8 cellular contexts compared by ENCODE assay signal in the genomic region with DNA sequence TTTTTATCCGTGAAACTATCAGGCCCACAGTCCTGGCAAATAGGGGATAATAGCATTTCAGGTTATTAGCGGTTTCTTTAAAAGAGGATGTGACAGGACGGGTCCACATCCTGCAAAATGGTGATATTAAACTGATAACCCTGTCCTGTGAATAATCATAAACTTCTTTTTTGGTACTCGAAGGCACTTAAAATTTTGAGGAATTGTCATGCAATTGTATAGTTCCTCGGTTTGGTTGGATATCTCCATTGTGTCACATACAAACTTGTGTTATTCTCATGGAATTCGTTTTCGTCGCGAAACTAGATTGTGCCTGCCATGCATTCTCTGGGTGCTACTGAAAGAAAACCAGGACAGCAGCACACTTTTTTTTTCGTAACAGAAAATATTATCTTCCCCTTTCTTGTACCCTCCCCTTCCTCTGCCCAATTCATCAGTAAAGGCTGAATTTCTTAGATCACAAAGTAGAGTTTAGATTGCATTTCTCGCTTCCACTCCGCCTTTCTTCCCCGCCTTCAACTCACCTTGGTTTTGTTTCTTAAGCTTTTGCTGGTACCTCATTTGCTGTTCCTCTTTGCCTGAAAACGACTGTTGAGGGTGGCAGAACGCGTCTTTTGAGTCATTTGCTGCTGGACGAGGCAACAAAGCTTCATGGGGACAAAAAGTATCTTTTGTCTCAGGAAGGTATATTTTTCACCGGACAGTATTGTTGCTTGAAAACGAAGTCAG.
DNase-seq lines count a peak whose midpoint lies in the region; ATAC-seq and TF ChIP-seq lines count a peak whose summit lies in the region.

No MANE protein-coding gene starts in this region.

- H3K27ac ChIP-seq in tibial artery: peak overlapping the region; percentile 82 to 83

- intact Hi-C loops in tibial artery (cut with DNase I; ENCODE audit: low total_unique reads): loop anchor here (5.0 to 10.0 kb wide), 2 partner anchors 60 to 237 kb away; no protein-coding TSS in a partner anchor

- peaks cover 6% of the 10 kb centered on the region for H3K36me3 Mint-ChIP-seq in activated naive CD8-positive, alpha-beta T cell treated with anti-CD3 and anti-CD28 coated beads, Interleukin-2, amount 50 U/mL, for 24 hours (ENCODE audit: low read depth)

- H3K27ac Mint-ChIP-seq in activated naive CD8-positive, alpha-beta T cell treated with anti-CD3 and anti-CD28 coated beads, Interleukin-2, amount 50 U/mL, for 24 hours: peak overlapping the region; percentile 80

- peak; percentile 48 for DNase-seq in DMS53 (lab: John Stamatoyannopoulos, UW)
- DNase-seq in DMS53 treated with DMSO at 0.1 percent for 48 hours (lab: John Stamatoyannopoulos, UW; ENCODE audit: unreplicated experiment): no peak
- no peak for DNase-seq in activated naive CD8-positive, alpha-beta T cell treated with anti-CD3 and anti-CD28 coated beads, Interleukin-2, amount 50 U/mL, for 24 hours
- DNase-seq in left kidney (ENCODE audit: low read depth, low spot score): peak; percentile 37
- no peak for DNase-seq in tibial artery
- no peak for DNase-seq in 8988T

- H3K9me3 ChIP-seq in tibial artery: no peaks in the 10 kb centered on the region

- H3K27me3 Mint-ChIP-seq in activated naive CD8-positive, alpha-beta T cell treated with anti-CD3 and anti-CD28 coated beads, Interleukin-2, amount 50 U/mL, for 24 hours: no peaks in the 10 kb centered on the region

- no peak for TF ChIP-seq CTCF in tibial artery (IDR thresholded peaks at IDR 0.05)

- H3K4me1 ChIP-seq in tibial artery: peaks cover 0 to 36% (median 11%) of the 10 kb centered on the region in 4 donors

- no peaks in the 10 kb centered on the region for H3K9me3 Mint-ChIP-seq in activated naive CD8-positive, alpha-beta T cell treated with anti-CD3 and anti-CD28 coated beads, Interleukin-2, amount 50 U/mL, for 24 hours

- H3K36me3 ChIP-seq in tibial artery: no peaks in the 10 kb centered on the region

- peak overlapping the region; percentile 69 to 91 for H3K4me3 ChIP-seq in tibial artery

- ATAC-seq in HG03103 (IDR thresholded peaks at IDR 0.05; ENCODE audit: low read depth, unreplicated experiment) (peak; percentile 1), GM18858 (IDR thresholded peaks at IDR 0.05; ENCODE audit: unreplicated experiment) (no peak)
- ATAC-seq in activated naive CD8-positive, alpha-beta T cell treated with anti-CD3 and anti-CD28 coated beads, Interleukin-2, amount 50 U/mL, for 24 hours: no peak

- H3K4me3 Mint-ChIP-seq in activated naive CD8-positive, alpha-beta T cell treated with anti-CD3 and anti-CD28 coated beads, Interleukin-2, amount 50 U/mL, for 24 hours: peak overlapping the region; percentile 90

- H3K27me3 ChIP-seq in tibial artery: no peaks in the 10 kb centered on the region

- peaks cover 44% of the 10 kb centered on the region for H3K4me1 Mint-ChIP-seq in activated naive CD8-positive, alpha-beta T cell treated with anti-CD3 and anti-CD28 coated beads, Interleukin-2, amount 50 U/mL, for 24 hours

Comparison
In these comparisons a context has a peak if more than half of its experiments do, and no peak if none do; other contexts are left out.
1. DNase-seq: peak in DMS53 (single experiment) and left kidney (single experiment); none in DMS53 treated with DMSO at 0.1 percent for 48 hours (single experiment), activated naive CD8-positive, alpha-beta T cell treated with anti-CD3 and anti-CD28 coated beads, Interleukin-2, amount 50 U/mL, for 24 hours (single experiment), tibial artery (0 of 2) and 8988T (single experiment).